ENCODE assay signal across 1 cellular context in genomic region chr11:6962141-6962540, GRCh38.
TF ChIP-seq lines count a peak whose summit lies in the region.

No MANE protein-coding gene starts in this region.

TF ChIP-seq in GM12878, 131 proteins besides CTCF, POLR2A, EP300 and RAD21 (continued from another document):
- TF ChIP-seq USF1 (IDR thresholded peaks at IDR 0.05; ENCODE audit: borderline replicate concordance, extremely low read length, insufficient read depth, low read depth, low read length) (no peak), SIN3A (IDR thresholded peaks at IDR 0.05; ENCODE audit: low read depth, low read length) (no peak), ZNF217 (IDR thresholded peaks at IDR 0.05) (no peak), SMAD1 (IDR thresholded peaks at IDR 0.05; ENCODE audit: low read depth, partially characterized antibody) (no peak), RB1 (IDR thresholded peaks at IDR 0.05; ENCODE audit: borderline replicate concordance) (no peak), MTA3 (IDR thresholded peaks at IDR 0.05; ENCODE audit: borderline replicate concordance, low read length) (no peak), DPF2 (IDR thresholded peaks at IDR 0.05) (no peak), CEBPZ (IDR thresholded peaks at IDR 0.05; ENCODE audit: low read depth, low read length) (no peak)
